8 cellular contexts compared by ENCODE assay signal in the genomic region with DNA sequence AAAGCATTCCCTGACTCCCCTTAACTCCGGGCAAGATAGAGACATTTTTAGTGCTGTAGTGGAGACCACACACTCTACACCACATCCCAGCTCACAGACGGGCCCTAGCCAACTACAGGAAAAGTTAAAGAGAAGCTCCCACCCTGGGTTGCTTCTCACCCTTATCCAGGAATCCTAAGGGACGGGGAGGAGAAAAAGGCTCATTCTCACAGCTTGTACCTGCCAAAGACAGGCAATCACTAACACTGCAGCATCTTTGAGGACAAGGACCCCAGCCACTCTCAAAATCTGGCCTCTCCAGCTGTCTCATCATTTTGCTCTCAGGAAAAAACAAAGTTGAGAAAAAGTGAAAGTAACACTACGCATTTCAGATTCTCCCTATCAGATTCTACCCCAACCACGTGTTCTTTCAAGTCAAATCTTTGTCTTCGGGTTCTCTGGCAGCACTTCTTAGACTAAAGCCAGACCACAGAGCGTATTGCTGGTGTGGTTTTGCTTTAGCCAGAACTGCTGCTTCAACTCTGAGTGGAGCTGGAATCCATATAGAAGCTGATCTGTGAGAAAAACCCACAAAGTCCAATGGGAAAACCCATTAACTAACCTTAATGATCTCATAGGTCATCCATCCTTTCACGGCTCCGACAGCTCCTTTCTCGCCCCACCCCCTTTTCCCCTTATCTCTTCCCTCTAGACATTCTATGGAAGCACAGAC.
DNase-seq lines count a peak whose midpoint lies in the region; ATAC-seq lines count a peak whose summit lies in the region.

No MANE protein-coding gene starts in this region.

- intact Hi-C loops in left cardiac atrium (cut with DNase I): no loop called here
- intact Hi-C loops in Right ventricle myocardium inferior (cut with DNase I): no loop called here

- peak overlapping the region; percentile 70 for H3K27ac Mint-ChIP-seq in stimulated activated memory B cell treated with anti-CD40 and anti-IgM and Interleukin-4, amounts not matched to agents 10 μg/mL and 1 μg/mL and 100 μg/mL, for 72 hours

- H3K9me3 Mint-ChIP-seq in activated T-cell treated with anti-CD3 and anti-CD28 coated beads, Interleukin-2, amount 50 U/mL, for 4 hours: no peaks in the 10 kb centered on the region
- no peaks in the 10 kb centered on the region for H3K9me3 Mint-ChIP-seq in stimulated activated memory B cell treated with anti-CD40 and anti-IgM and Interleukin-4, amounts not matched to agents 10 μg/mL and 1 μg/mL and 100 μg/mL, for 72 hours

- ATAC-seq in left cardiac atrium (peak; percentile 57 to 67), Right ventricle myocardium inferior (no peak), HG03460 (IDR thresholded peaks at IDR 0.05; ENCODE audit: unreplicated experiment) (peak; percentile 67)
- ATAC-seq in activated T-cell treated with anti-CD3 and anti-CD28 coated beads, Interleukin-2, amount 50 U/mL, for 4 hours: peak; percentile 57 to 69
- peak; percentile 74 for ATAC-seq in stimulated activated memory B cell treated with anti-CD40 and anti-IgM and Interleukin-4, amounts not matched to agents 10 μg/mL and 1 μg/mL and 100 μg/mL, for 72 hours

- peaks cover 31% of the 10 kb centered on the region for H3K36me3 Mint-ChIP-seq in activated T-cell treated with anti-CD3 and anti-CD28 coated beads, Interleukin-2, amount 50 U/mL, for 4 hours (ENCODE audit: insufficient read depth)
- no peaks in the 10 kb centered on the region for H3K36me3 Mint-ChIP-seq in stimulated activated memory B cell treated with anti-CD40 and anti-IgM and Interleukin-4, amounts not matched to agents 10 μg/mL and 1 μg/mL and 100 μg/mL, for 72 hours

- DNase-seq in left cardiac atrium (no peak), Right ventricle myocardium inferior (ENCODE audit: missing footprints) (no peak), glomerular visceral epithelial cell (ENCODE audit: extremely low spot score) (peak; percentile 91), NCI-H748 treated with DMSO at 0.1 percent for 48 hours (lab: John Stamatoyannopoulos, UW) (no peak), SKM-1 treated with dmso at 0.1 percent for 144 hours (lab: John Stamatoyannopoulos, UW; ENCODE audit: unreplicated experiment) (no peak)
- peak; percentile 20 for DNase-seq in activated T-cell treated with anti-CD3 and anti-CD28 coated beads, Interleukin-2, amount 50 U/mL, for 4 hours

- H3K27me3 Mint-ChIP-seq in activated T-cell treated with anti-CD3 and anti-CD28 coated beads, Interleukin-2, amount 50 U/mL, for 4 hours (ENCODE audit: low read depth): no peaks in the 10 kb centered on the region
- no peaks in the 10 kb centered on the region for H3K27me3 Mint-ChIP-seq in stimulated activated memory B cell treated with anti-CD40 and anti-IgM and Interleukin-4, amounts not matched to agents 10 μg/mL and 1 μg/mL and 100 μg/mL, for 72 hours

- peaks cover 81% of the 10 kb centered on the region for H3K4me1 Mint-ChIP-seq in activated T-cell treated with anti-CD3 and anti-CD28 coated beads, Interleukin-2, amount 50 U/mL, for 4 hours (ENCODE audit: low read depth)
- H3K4me1 Mint-ChIP-seq in stimulated activated memory B cell treated with anti-CD40 and anti-IgM and Interleukin-4, amounts not matched to agents 10 μg/mL and 1 μg/mL and 100 μg/mL, for 72 hours: peaks cover 15% of the 10 kb centered on the region

- H3K4me3 Mint-ChIP-seq in activated T-cell treated with anti-CD3 and anti-CD28 coated beads, Interleukin-2, amount 50 U/mL, for 4 hours: peak overlapping the region; percentile 64
- H3K4me3 Mint-ChIP-seq in stimulated activated memory B cell treated with anti-CD40 and anti-IgM and Interleukin-4, amounts not matched to agents 10 μg/mL and 1 μg/mL and 100 μg/mL, for 72 hours: peak overlapping the region; percentile 64

Comparison
In these comparisons a context has a peak if more than half of its experiments do, and no peak if none do; other contexts are left out.
1. DNase-seq: peak in activated T-cell treated with anti-CD3 and anti-CD28 coated beads, Interleukin-2, amount 50 U/mL, for 4 hours (single experiment) and glomerular visceral epithelial cell (single experiment); none in left cardiac atrium (single experiment), Right ventricle myocardium inferior (single experiment), NCI-H748 treated with DMSO at 0.1 percent for 48 hours (single experiment) and SKM-1 treated with dmso at 0.1 percent for 144 hours (single experiment).